In genomic region chr2:24908316-24908937, GRCh38 we compare ENCODE assay signal across 25 cellular contexts. TPM values are rescaled to one million over a fixed set of nuclear protein-coding genes. Genes with fewer than 3 reads are reported as not detected.
DNase-seq lines count a peak whose midpoint lies in the region; ATAC-seq and TF ChIP-seq lines count a peak whose summit lies in the region.
"Had no signal": no experiment of that assay in that cellular context is flagged by ENCODE, and none has a peak within 500 bp of the region (broad histone marks: within the 10 kb centered on the region; RNA-seq: fewer than 3 reads in every experiment).

No MANE protein-coding gene starts in this region.

- no peaks in the 10 kb centered on the region for H3K9me3 Mint-ChIP-seq in endothelial cell (ENCODE audit: unreplicated experiment)

- H3K4me1 Mint-ChIP-seq in endothelial cell (ENCODE audit: unreplicated experiment): peaks cover 25% of the 10 kb centered on the region
- H3K4me1 Mint-ChIP-seq: B cell had no signal

- no peak overlapping the region for H3K9ac ChIP-seq in mucosa of rectum (ENCODE audit: low read depth in 1 of 2, low read length in 2 of 2)

- 59 to 61% methylated on average over 10 of the region's 10 CpGs for WGBS in tibial nerve, 2 donors

- peak in 2 of 3 donors; percentile 60 to 71 for DNase-seq in Peyer's patch
- DNase-seq in endothelial cell (ENCODE audit: low spot score): no peak
- DNase-seq in tibial nerve (ENCODE audit: low spot score in 2 of 2): no peak
- no peak for DNase-seq in nucleus accumbens (lab: John Stamatoyannopoulos, UW)
- no peak for DNase-seq in germinal center (ENCODE audit: low spot score)
- DNase-seq: EL, GF-D8, H7, MM.1S, NCI-H1092 treated with DMSO at 0.1 percent for 48 hours, NCI-H146, NCI-H2029, NCI-H226, NCI-H510A treated with DMSO at 0.1 percent for 48 hours, NCI-H748 treated with DMSO at 0.1 percent for 48 hours, PC-9, SHP77 treated with DMSO at 0.1 percent for 48 hours had no signal

- no peaks in the 10 kb centered on the region for H3K36me3 ChIP-seq in Peyer's patch
- no peaks in the 10 kb centered on the region for H3K36me3 ChIP-seq in mucosa of rectum (ENCODE audit: control insufficient read depth in 2 of 2, insufficient read depth in 2 of 2, low read length in 2 of 2)
- peaks cover 0 to 13% (median 0%) of the 10 kb centered on the region in 3 donors for H3K36me3 ChIP-seq in tibial nerve

- no peaks in the 10 kb centered on the region for H3K9me3 ChIP-seq in Peyer's patch
- H3K9me3 ChIP-seq in mucosa of rectum (ENCODE audit: control insufficient read depth in 2 of 2, low read length in 2 of 2): no peaks in the 10 kb centered on the region
- H3K9me3 ChIP-seq in tibial nerve: peaks cover 0 to 6% (median 0%) of the 10 kb centered on the region in 4 donors

- H3K27me3 Mint-ChIP-seq in endothelial cell (ENCODE audit: unreplicated experiment): peaks cover 8% of the 10 kb centered on the region
- H3K27me3 Mint-ChIP-seq: B cell had no signal

- TF ChIP-seq CTCF in Peyer's patch (IDR thresholded peaks at IDR 0.05) (no peak), endothelial cell (IDR thresholded peaks at IDR 0.05; ENCODE audit: unreplicated experiment) (no peak), tibial nerve (IDR thresholded peaks at IDR 0.05) (no peak)

- no peak for TF ChIP-seq EP300 in tibial nerve (IDR thresholded peaks at IDR 0.05)

- H3K4me3 ChIP-seq in Peyer's patch (no peak overlapping the region), mucosa of rectum (ENCODE audit: low read length in 2 of 2) (no peak overlapping the region), tibial nerve (no peak overlapping the region)
- H3K4me3 ChIP-seq: A549, K562, PC-9 had no signal

- no peak overlapping the region for H3K27ac Mint-ChIP-seq in endothelial cell (ENCODE audit: unreplicated experiment)
- H3K27ac Mint-ChIP-seq: B cell had no signal

- H3K4me1 ChIP-seq in Peyer's patch (peaks cover 0 to 13% (median 1%) of the 10 kb centered on the region in 4 donors), mucosa of rectum (ENCODE audit: control insufficient read depth in 2 of 2, insufficient read depth in 2 of 2, low read length in 2 of 2) (peaks cover 14 to 19% of the 10 kb centered on the region in 2 donors), tibial nerve (peaks cover 0 to 78% (median 20%) of the 10 kb centered on the region in 4 donors)
- H3K4me1 ChIP-seq: A549 had no signal

- H3K4me3 Mint-ChIP-seq in endothelial cell (ENCODE audit: unreplicated experiment): peak overlapping the region; percentile 34
- H3K4me3 Mint-ChIP-seq: B cell, CD14-positive monocyte had no signal

- TF ChIP-seq POLR2A in Peyer's patch (IDR thresholded peaks at IDR 0.05) (no peak), tibial nerve (IDR thresholded peaks at IDR 0.05) (no peak)

- H3K27ac ChIP-seq in Peyer's patch: peak overlapping the region in 2 of 4 donors; percentile 57 to 72
- H3K27ac ChIP-seq in mucosa of rectum (ENCODE audit: low read depth in 2 of 2, low read length in 2 of 2): peak overlapping the region; percentile 39 to 52
- peak overlapping the region; percentile 5 to 95 (median 58) for H3K27ac ChIP-seq in tibial nerve
- H3K27ac ChIP-seq: A549, HL-60, PC-9 had no signal

- H3K36me3 Mint-ChIP-seq in endothelial cell (ENCODE audit: low read depth, unreplicated experiment): peaks cover 35% of the 10 kb centered on the region

- no peak for ATAC-seq in HG03439 (IDR thresholded peaks at IDR 0.05; ENCODE audit: unreplicated experiment)
- ATAC-seq: A549, HepG2, K562 had no signal

- H3K27me3 ChIP-seq in Peyer's patch: no peaks in the 10 kb centered on the region
- no peaks in the 10 kb centered on the region for H3K27me3 ChIP-seq in mucosa of rectum (ENCODE audit: control insufficient read depth in 2 of 2, insufficient read depth in 2 of 2, low read length in 2 of 2)
- H3K27me3 ChIP-seq in tibial nerve: no peaks in the 10 kb centered on the region

RNA-seq across cellular contexts. Expression of gene ADCY3, which starts 11.6 kb away (rescaled TPM):
- 100 to 1,000 TPM in 1 of 4 donors, 10 to 100 TPM in 3; 23.6 to 195 (median 56.4) TPM for total RNA-seq in Peyer's patch
- total RNA-seq in endothelial cell (ENCODE audit: unreplicated experiment): 88.0 TPM
- total RNA-seq in tibial nerve: 100 to 1,000 TPM; 145 to 393 (median 207) TPM

Comparison
In these comparisons a context has a peak if more than half of its experiments do, and no peak if none do; other contexts are left out.
1. DNase-seq: peak in Peyer's patch (2 of 3); none in endothelial cell (single experiment), tibial nerve (0 of 2), nucleus accumbens (0 of 56) and germinal center (single experiment).